In genomic region chr2:31384771-31385276, GRCh38 we compare ENCODE assay signal across 12 cellular contexts. TPM values are rescaled to one million over a fixed set of nuclear protein-coding genes. Genes with fewer than 3 reads are reported as not detected.
A peak's percentile ranks its signal among the peaks of the same experiment; 100 is the strongest.
DNase-seq lines count a peak whose midpoint lies in the region; ATAC-seq, FAIRE-seq and TF ChIP-seq lines count a peak whose summit lies in the region.
"Had no signal": no experiment of that assay in that cellular context is flagged by ENCODE, and none has a peak within 500 bp of the region (broad histone marks: within the 10 kb centered on the region; RNA-seq: fewer than 3 reads in every experiment).

No MANE protein-coding gene starts in this region.

- H3K4me1 Mint-ChIP-seq in chondrocyte (ENCODE audit: low read depth) = peaks cover 19% of the 10 kb centered on the region
- peaks cover 0 to 45% (median 0%) of the 10 kb centered on the region in 7 donors for H3K4me1 Mint-ChIP-seq in naive thymus-derived CD4-positive, alpha-beta T cell

- H3K36me3 ChIP-seq in naive thymus-derived CD4-positive, alpha-beta T cell (ENCODE audit: control insufficient read depth in 2 of 3, insufficient read depth in 3 of 3, low read length in 3 of 3) = no peaks in the 10 kb centered on the region
- peaks cover 0 to 30% (median under 1%) of the 10 kb centered on the region in 4 donors for H3K36me3 ChIP-seq in right lobe of liver
- H3K36me3 ChIP-seq: spleen had no signal

- H3K4me3 ChIP-seq in NB4 (ENCODE audit: low read depth, low read length) = no peak overlapping the region
- no peak overlapping the region for H3K4me3 ChIP-seq in naive thymus-derived CD4-positive, alpha-beta T cell (ENCODE audit: low read length)
- H3K4me3 ChIP-seq in right lobe of liver = no peak overlapping the region
- H3K4me3 ChIP-seq: spleen had no signal

- POLR2A ChIA-PET in naive thymus-derived CD4-positive, alpha-beta T cell (lab: Charles Lee) = no interaction called here

- intact Hi-C loops in naive thymus-derived CD4-positive, alpha-beta T cell (cut with micrococcal nuclease) = no loop called here
- intact Hi-C loops in right lobe of liver (cut with DNase I) = no loop called here

- CTCF ChIA-PET in naive thymus-derived CD4-positive, alpha-beta T cell (lab: Charles Lee) = no interaction called here

- peak; percentile 20 for ATAC-seq in naive thymus-derived CD4-positive, alpha-beta T cell
- no peak for ATAC-seq in GM18870 (IDR thresholded peaks at IDR 0.05; ENCODE audit: unreplicated experiment)
- no peak for ATAC-seq in right lobe of liver

- no peaks in the 10 kb centered on the region for H3K9me3 ChIP-seq in naive thymus-derived CD4-positive, alpha-beta T cell (ENCODE audit: control insufficient read depth in 2 of 3, low read length in 3 of 3)
- H3K9me3 ChIP-seq in right lobe of liver = no peaks in the 10 kb centered on the region
- H3K9me3 ChIP-seq: spleen had no signal

- TF ChIP-seq CTCF in NB4 (IDR thresholded peaks at IDR 0.05; ENCODE audit: low read depth, low read length) (no peak), chondrocyte (IDR thresholded peaks at IDR 0.05) (no peak), right lobe of liver (IDR thresholded peaks at IDR 0.05) (no peak)

- no peak overlapping the region for H3K27ac ChIP-seq in naive thymus-derived CD4-positive, alpha-beta T cell (ENCODE audit: low read depth, low read length)
- no peak overlapping the region for H3K27ac ChIP-seq in right lobe of liver
- H3K27ac ChIP-seq: spleen had no signal

- 71% methylated on average over 3 of the region's 3 CpGs for WGBS in right lobe of liver (ENCODE audit: insufficient coverage, low coverage, low lambda C conversion rate, missing lambda C conversion rate)

- no peak for TF ChIP-seq POLR2A in NB4 (IDR thresholded peaks at IDR 0.05; ENCODE audit: extremely low read depth, insufficient read length)
- no peak for TF ChIP-seq POLR2A in right lobe of liver (IDR thresholded peaks at IDR 0.05)

- H3K27ac Mint-ChIP-seq in chondrocyte (ENCODE audit: unreplicated experiment) = peak overlapping the region; percentile 86
- peak overlapping the region in 1 of 9 donors; percentile 50 for H3K27ac Mint-ChIP-seq in naive thymus-derived CD4-positive, alpha-beta T cell
- H3K27ac Mint-ChIP-seq: stimulated activated naive CD8-positive, alpha-beta T cell treated with anti-CD3 and anti-CD28 coated beads, Interleukin-15, Interleukin-2, amounts not matched to agents 100 ng/mL and 50 ng/mL, for 24 hours had no signal

- no peaks in the 10 kb centered on the region for H3K9me3 Mint-ChIP-seq in chondrocyte (ENCODE audit: low read depth)
- no peaks in the 10 kb centered on the region for H3K9me3 Mint-ChIP-seq in naive thymus-derived CD4-positive, alpha-beta T cell
- H3K9me3 Mint-ChIP-seq: stimulated activated naive CD8-positive, alpha-beta T cell treated with anti-CD3 and anti-CD28 coated beads, Interleukin-15, Interleukin-2, amounts not matched to agents 100 ng/mL and 50 ng/mL, for 24 hours had no signal

- H3K4me1 ChIP-seq in naive thymus-derived CD4-positive, alpha-beta T cell (ENCODE audit: control insufficient read depth in 2 of 2, insufficient read depth in 2 of 2, low read length in 2 of 2) = no peaks in the 10 kb centered on the region
- H3K4me1 ChIP-seq in right lobe of liver = no peaks in the 10 kb centered on the region
- H3K4me1 ChIP-seq: spleen had no signal

- DNase-seq in CD1c-positive myeloid dendritic cell (ENCODE audit: extremely low spot score) (peak; percentile 5), NB4 (ENCODE audit: low read depth) (peak; percentile 37), chondrocyte (ENCODE audit: low spot score) (no peak), NCI-H2227 (lab: John Stamatoyannopoulos, UW; ENCODE audit: unreplicated experiment) (no peak), GM19239 (ENCODE audit: insufficient read length, low spot score) (no peak), right lobe of liver (no peak)
- no peak for DNase-seq in naive thymus-derived CD4-positive, alpha-beta T cell
- DNase-seq: spleen had no signal

- FAIRE-seq in GM19239 (lab: Jason Lieb, UNC) = no peak
- FAIRE-seq: colon had no signal

- no peaks in the 10 kb centered on the region for H3K27me3 ChIP-seq in naive thymus-derived CD4-positive, alpha-beta T cell (ENCODE audit: control insufficient read depth in 2 of 2, insufficient read depth in 2 of 2, low read length in 2 of 2)
- H3K27me3 ChIP-seq in right lobe of liver = no peaks in the 10 kb centered on the region

- H3K36me3 Mint-ChIP-seq in chondrocyte (ENCODE audit: low read depth) = no peaks in the 10 kb centered on the region
- H3K36me3 Mint-ChIP-seq in naive thymus-derived CD4-positive, alpha-beta T cell = no peaks in the 10 kb centered on the region

- no peak overlapping the region for H3K4me3 Mint-ChIP-seq in chondrocyte (ENCODE audit: unreplicated experiment)
- no peak overlapping the region for H3K4me3 Mint-ChIP-seq in naive thymus-derived CD4-positive, alpha-beta T cell
- H3K4me3 Mint-ChIP-seq: stimulated activated naive CD8-positive, alpha-beta T cell treated with anti-CD3 and anti-CD28 coated beads, Interleukin-15, Interleukin-2, amounts not matched to agents 100 ng/mL and 50 ng/mL, for 24 hours had no signal

- no peaks in the 10 kb centered on the region for H3K27me3 Mint-ChIP-seq in chondrocyte (ENCODE audit: low read depth)
- H3K27me3 Mint-ChIP-seq in naive thymus-derived CD4-positive, alpha-beta T cell = peaks cover 0 to 16% (median under 1%) of the 10 kb centered on the region in 5 donors
- H3K27me3 Mint-ChIP-seq: stimulated activated naive CD8-positive, alpha-beta T cell treated with anti-CD3 and anti-CD28 coated beads, Interleukin-15, Interleukin-2, amounts not matched to agents 100 ng/mL and 50 ng/mL, for 24 hours had no signal

RNA-seq across cellular contexts. Expression of gene XDH, which starts 29.7 kb away (rescaled TPM):
- total RNA-seq in chondrocyte (0.12 to 0.23 TPM (median 0.17 TPM) in 3 replicates), right lobe of liver (10 to 100 TPM; 26.7 to 62.0 (median 37.8) TPM)
- total RNA-seq in naive thymus-derived CD4-positive, alpha-beta T cell = under 1 TPM in 1 of 5 experiments, not detected in 4; 0.36 TPM
- polyA plus RNA-seq in naive thymus-derived CD4-positive, alpha-beta T cell = not detected
- total RNA-seq: activated CD8-positive, alpha-beta memory T cell treated with anti-CD3 and anti-CD28 coated beads for 36 hours; spleen had no signal

Comparison
In these comparisons a context has a peak if more than half of its experiments do, and no peak if none do; other contexts are left out.
1. DNase-seq: peak in CD1c-positive myeloid dendritic cell (single experiment) and NB4 (single experiment); none in chondrocyte (single experiment), naive thymus-derived CD4-positive, alpha-beta T cell (0 of 9), NCI-H2227 (single experiment), GM19239 (single experiment) and right lobe of liver (0 of 3).
2. RNA of gene XDH, which starts 29.7 kb away (total RNA-seq): 26.7 to 62.0 TPM in right lobe of liver; 0.12 to 0.23 TPM in chondrocyte and 0.36 TPM in naive thymus-derived CD4-positive, alpha-beta T cell; every median in the first group is over 10 times any median in the second.